9 cellular contexts compared by ENCODE assay signal in genomic region chr6:105995403-105995699, GRCh38.
DNase-seq lines count a peak whose midpoint lies in the region; ATAC-seq and TF ChIP-seq lines count a peak whose summit lies in the region.
"Had no signal": no experiment of that assay in that cellular context is flagged by ENCODE, and none has a peak within 500 bp of the region (broad histone marks: within the 10 kb centered on the region; RNA-seq: fewer than 3 reads in every experiment).

No MANE protein-coding gene starts in this region.

- TF ChIP-seq CTCF in foreskin fibroblast (IDR thresholded peaks at IDR 0.05; ENCODE audit: low read depth, low read length): no peak

- CTCF ChIA-PET in activated CD4-positive, alpha-beta T cell treated with anti-CD3 and anti-CD28 coated beads for 36 hours (lab: Charles Lee): interaction anchor here (4.0 to 6.4 kb wide), 2 partner anchors 13 to 228 kb away, joined by 42 to 49 read pairs; no protein-coding TSS in a partner anchor

- H3K27ac Mint-ChIP-seq in activated CD4-positive, alpha-beta T cell treated with anti-CD3 and anti-CD28 coated beads for 36 hours: peak overlapping the region; percentile 53
- H3K27ac Mint-ChIP-seq in stimulated activated naive CD8-positive, alpha-beta T cell treated with anti-CD3 and anti-CD28 coated beads, Interleukin-15, amount 100 ng/mL, for 72 hours: no peak overlapping the region

- POLR2A ChIA-PET in activated CD4-positive, alpha-beta T cell treated with anti-CD3 and anti-CD28 coated beads for 36 hours (lab: Charles Lee): no interaction called here

- peak overlapping the region; percentile 64 to 81 for H3K4me3 ChIP-seq in foreskin fibroblast (ENCODE audit: low read depth in 1 of 2, low read length in 2 of 2)

- no peak for ATAC-seq in activated CD4-positive, alpha-beta T cell treated with anti-CD3 and anti-CD28 coated beads for 36 hours
- no peak for ATAC-seq in stimulated activated naive CD8-positive, alpha-beta T cell treated with anti-CD3 and anti-CD28 coated beads, Interleukin-15, amount 100 ng/mL, for 72 hours
- ATAC-seq in HG02588 (IDR thresholded peaks at IDR 0.05; ENCODE audit: unreplicated experiment): no peak
- no peak for ATAC-seq in GM18873 (IDR thresholded peaks at IDR 0.05; ENCODE audit: low FRiP score, unreplicated experiment)
- ATAC-seq in GM19452 (IDR thresholded peaks at IDR 0.05; ENCODE audit: unreplicated experiment): no peak

- no peaks in the 10 kb centered on the region for H3K9me3 Mint-ChIP-seq in activated CD4-positive, alpha-beta T cell treated with anti-CD3 and anti-CD28 coated beads for 36 hours (ENCODE audit: low read depth)
- no peaks in the 10 kb centered on the region for H3K9me3 Mint-ChIP-seq in stimulated activated naive CD8-positive, alpha-beta T cell treated with anti-CD3 and anti-CD28 coated beads, Interleukin-15, amount 100 ng/mL, for 72 hours

- peaks cover 2% of the 10 kb centered on the region for H3K36me3 Mint-ChIP-seq in activated CD4-positive, alpha-beta T cell treated with anti-CD3 and anti-CD28 coated beads for 36 hours (ENCODE audit: low read depth)

- intact Hi-C loops in activated CD4-positive, alpha-beta T cell treated with anti-CD3 and anti-CD28 coated beads for 36 hours (cut with DNase I, micrococcal nuclease): loop anchor here (2.0 to 10.0 kb wide), 3 partner anchors 91 to 519 kb away; partner anchors contain the start of gene PRDM1 (in 1 of the 2)

- H3K4me3 Mint-ChIP-seq in activated CD4-positive, alpha-beta T cell treated with anti-CD3 and anti-CD28 coated beads for 36 hours: peak overlapping the region; percentile 77
- peak overlapping the region; percentile 91 to 92 for H3K4me3 Mint-ChIP-seq in stimulated activated naive CD8-positive, alpha-beta T cell treated with anti-CD3 and anti-CD28 coated beads, Interleukin-15, amount 100 ng/mL, for 72 hours

- peaks cover 46% of the 10 kb centered on the region for H3K27me3 Mint-ChIP-seq in activated CD4-positive, alpha-beta T cell treated with anti-CD3 and anti-CD28 coated beads for 36 hours
- H3K27me3 Mint-ChIP-seq in stimulated activated naive CD8-positive, alpha-beta T cell treated with anti-CD3 and anti-CD28 coated beads, Interleukin-15, amount 100 ng/mL, for 72 hours: peaks cover 71% of the 10 kb centered on the region

- no peak for DNase-seq in activated CD4-positive, alpha-beta T cell treated with anti-CD3 and anti-CD28 coated beads for 36 hours
- DNase-seq in activated CD4-positive, alpha-beta T cell treated with anti-CD3 and anti-CD28 coated beads, Interleukin-2, amount 50 U/mL, for 4 hours: no peak
- DNase-seq in SW480 (ENCODE audit: low spot score) (peak; percentile 20), foreskin fibroblast (no peak)
- no peak for DNase-seq in stimulated activated naive CD8-positive, alpha-beta T cell treated with anti-CD3 and anti-CD28 coated beads, Interleukin-15, amount 100 ng/mL, for 72 hours
- DNase-seq: COR-L47 had no signal

- peaks cover 30% of the 10 kb centered on the region for H3K4me1 Mint-ChIP-seq in activated CD4-positive, alpha-beta T cell treated with anti-CD3 and anti-CD28 coated beads for 36 hours
- H3K4me1 Mint-ChIP-seq in stimulated activated naive CD8-positive, alpha-beta T cell treated with anti-CD3 and anti-CD28 coated beads, Interleukin-15, amount 100 ng/mL, for 72 hours: peaks cover 15% of the 10 kb centered on the region
